1 cellular context compared by ENCODE assay signal in the genomic region with DNA sequence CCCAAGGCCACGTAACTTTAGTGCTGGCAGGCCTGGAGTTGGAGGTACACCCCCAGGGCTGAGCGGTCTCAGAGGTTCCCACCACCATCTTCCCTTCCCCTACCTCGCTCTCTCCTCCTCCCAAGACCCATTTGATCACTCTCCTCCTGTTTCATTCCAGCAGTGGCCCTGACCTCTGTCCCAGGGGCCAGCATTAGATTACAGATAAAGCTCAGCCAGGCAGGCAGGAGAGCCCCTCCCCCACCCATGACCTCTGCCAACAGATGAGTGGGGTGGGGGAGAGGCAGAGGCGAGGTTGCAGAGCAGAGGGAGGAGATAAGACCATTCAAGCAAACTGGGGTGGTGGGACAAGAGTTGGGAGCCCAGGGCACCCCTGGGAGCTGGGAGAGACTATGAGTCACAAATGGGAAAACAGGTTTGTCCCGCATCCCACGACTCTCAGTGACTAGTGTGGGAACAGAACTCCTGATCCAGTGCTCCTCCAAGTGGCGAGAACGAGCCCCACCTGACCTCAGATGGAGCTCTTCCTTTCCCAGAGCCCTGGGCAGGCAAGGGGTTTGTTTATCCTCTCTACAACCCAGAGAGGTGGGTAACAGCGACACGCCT.
TF ChIP-seq lines count a peak whose summit lies in the region.

No MANE protein-coding gene starts in this region.

TF ChIP-seq in IMR-90, 13 proteins besides CTCF, POLR2A, EP300 and RAD21 (continued from another document):
- TF ChIP-seq MXI1 (IDR thresholded peaks at IDR 0.05; ENCODE audit: borderline replicate concordance, low read depth, low read length) (no peak), SMC3 (IDR thresholded peaks at IDR 0.05; ENCODE audit: low read depth, low read length) (no peak), BHLHE40 (IDR thresholded peaks at IDR 0.05; ENCODE audit: low read depth, low read length) (no peak), RCOR1 (IDR thresholded peaks at IDR 0.05; ENCODE audit: insufficient replicate concordance, low read length) (no peak), FOS (IDR thresholded peaks at IDR 0.05; ENCODE audit: low read depth, low read length) (no peak), CEBPB (IDR thresholded peaks at IDR 0.05; ENCODE audit: low read depth, low read length) (no peak), CHD1 (IDR thresholded peaks at IDR 0.05; ENCODE audit: low read depth, low read length) (no peak), MAZ (IDR thresholded peaks at IDR 0.05; ENCODE audit: borderline replicate concordance, low read depth, low read length) (no peak), ELK1 (IDR thresholded peaks at IDR 0.05; ENCODE audit: borderline replicate concordance, low read depth, low read length) (no peak), RFX5 (IDR thresholded peaks at IDR 0.05; ENCODE audit: low read depth, low read length) (no peak)
- TF ChIP-seq, protein P1, sequence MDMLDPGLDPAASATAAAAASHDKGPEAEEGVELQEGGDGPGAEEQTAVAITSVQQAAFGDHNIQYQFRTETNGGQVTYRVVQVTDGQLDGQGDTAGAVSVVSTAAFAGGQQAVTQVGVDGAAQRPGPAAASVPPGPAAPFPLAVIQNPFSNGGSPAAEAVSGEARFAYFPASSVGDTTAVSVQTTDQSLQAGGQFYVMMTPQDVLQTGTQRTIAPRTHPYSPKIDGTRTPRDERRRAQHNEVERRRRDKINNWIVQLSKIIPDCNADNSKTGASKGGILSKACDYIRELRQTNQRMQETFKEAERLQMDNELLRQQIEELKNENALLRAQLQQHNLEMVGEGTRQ (IDR thresholded peaks at IDR 0.05; ENCODE audit: low read depth, low read length): no peak
